Comparison of ENCODE assay signal across 22 cellular contexts in genomic region chr13:98108330-98108729, GRCh38. TPM values are rescaled to one million over a fixed set of nuclear protein-coding genes. Genes with fewer than 3 reads are reported as not detected.
A peak's percentile ranks its signal among the peaks of the same experiment; 100 is the strongest.
DNase-seq lines count a peak whose midpoint lies in the region; ATAC-seq, FAIRE-seq and TF ChIP-seq lines count a peak whose summit lies in the region.
"Had no signal": no experiment of that assay in that cellular context is flagged by ENCODE, and none has a peak within 500 bp of the region (broad histone marks: within the 10 kb centered on the region; RNA-seq: fewer than 3 reads in every experiment).

No MANE protein-coding gene starts in this region.

- H3K4me3 Mint-ChIP-seq in astrocyte (ENCODE audit: unreplicated experiment): no peak overlapping the region
- no peak overlapping the region for H3K4me3 Mint-ChIP-seq in nephron
- H3K4me3 Mint-ChIP-seq: CD4-positive, alpha-beta T cell had no signal

- H3K4me1 Mint-ChIP-seq in astrocyte (ENCODE audit: low read depth, unreplicated experiment) (peaks cover 8% of the 10 kb centered on the region), nephron (peaks cover 34% of the 10 kb centered on the region)

- no peaks in the 10 kb centered on the region for H3K36me3 ChIP-seq in astrocyte (ENCODE audit: insufficient read depth, low read length)
- H3K36me3 ChIP-seq: BLaER1 treated with 17β-estradiol and CSF1 and Interleukin-3, amounts not matched to agents 10 nM and 100 nM; MG63 had no signal

- no peaks in the 10 kb centered on the region for H4K20me1 ChIP-seq in astrocyte (ENCODE audit: insufficient read depth, low read length)
- H4K20me1 ChIP-seq: BLaER1 treated with 17β-estradiol and CSF1 and Interleukin-3, amounts not matched to agents 10 nM and 100 nM had no signal

- no peak overlapping the region for H3K27ac ChIP-seq in astrocyte (ENCODE audit: low read depth, low read length)
- H3K27ac ChIP-seq: BLaER1 treated with 17β-estradiol and CSF1 and Interleukin-3, amounts not matched to agents 10 nM and 100 nM; RWPE1 had no signal

- no peak overlapping the region for H3K4me3 ChIP-seq in AG10803 (ENCODE audit: low read length)
- H3K4me3 ChIP-seq in astrocyte (ENCODE audit: insufficient read depth, low read depth, low read length): no peak overlapping the region
- H3K4me3 ChIP-seq: BLaER1 treated with 17β-estradiol and CSF1 and Interleukin-3, amounts not matched to agents 10 nM and 100 nM; MG63 had no signal

- FAIRE-seq in astrocyte (lab: Jason Lieb, UNC): no peak
- FAIRE-seq: GM12891, HTR-8/SVneo had no signal

- H3K27me3 Mint-ChIP-seq in astrocyte (ENCODE audit: low read depth, unreplicated experiment): peaks cover 8% of the 10 kb centered on the region
- H3K27me3 Mint-ChIP-seq in nephron (ENCODE audit: low read depth): no peaks in the 10 kb centered on the region
- H3K27me3 Mint-ChIP-seq: CD4-positive, alpha-beta T cell had no signal

- H3K27me3 ChIP-seq in astrocyte (ENCODE audit: insufficient read depth, low read length): no peaks in the 10 kb centered on the region
- H3K27me3 ChIP-seq: BLaER1 treated with 17β-estradiol and CSF1 and Interleukin-3, amounts not matched to agents 10 nM and 100 nM; MG63 had no signal

- H3K9ac ChIP-seq in astrocyte (ENCODE audit: low read length): no peak overlapping the region
- H3K9ac ChIP-seq: BLaER1 treated with 17β-estradiol and CSF1 and Interleukin-3, amounts not matched to agents 10 nM and 100 nM had no signal

- DNase-seq in AG10803 (ENCODE audit: low read depth): peak; percentile 73
- DNase-seq in GM03348 (ENCODE audit: low spot score): peak; percentile 49
- DNase-seq in astrocyte (ENCODE audit: low read depth): peak; percentile 22
- DNase-seq: AML-193; CD4-positive, alpha-beta T cell; DMS53; GDM1; KG1; MG63; NCI-H2081; NCI-H2227 treated with DMSO at 0.1 percent for 48 hours; NCI-H510A; NCI-H69; SHP77 had no signal

- H3K36me3 Mint-ChIP-seq in astrocyte (ENCODE audit: low read depth, unreplicated experiment) (peaks cover 2% of the 10 kb centered on the region), nephron (ENCODE audit: low read depth) (no peaks in the 10 kb centered on the region)

- no peaks in the 10 kb centered on the region for H3K79me2 ChIP-seq in astrocyte (ENCODE audit: insufficient read depth, low read length)

- no peak for ATAC-seq in HG02588 (IDR thresholded peaks at IDR 0.05; ENCODE audit: unreplicated experiment)
- no peak for ATAC-seq in GM18907 (IDR thresholded peaks at IDR 0.05; ENCODE audit: unreplicated experiment)
- ATAC-seq in HG03439 (IDR thresholded peaks at IDR 0.05; ENCODE audit: unreplicated experiment): no peak

- H3K9me3 Mint-ChIP-seq in astrocyte (ENCODE audit: unreplicated experiment): peaks cover 2% of the 10 kb centered on the region
- H3K9me3 Mint-ChIP-seq in nephron: peaks cover 3% of the 10 kb centered on the region
- H3K9me3 Mint-ChIP-seq: CD4-positive, alpha-beta T cell had no signal

- H3K4me2 ChIP-seq in astrocyte (ENCODE audit: low read length): no peak overlapping the region
- H3K4me2 ChIP-seq: BLaER1 treated with 17β-estradiol and CSF1 and Interleukin-3, amounts not matched to agents 10 nM and 100 nM had no signal

- H3K4me1 ChIP-seq in astrocyte (ENCODE audit: insufficient read depth, low read length): no peaks in the 10 kb centered on the region
- H3K4me1 ChIP-seq: BLaER1 treated with 17β-estradiol and CSF1 and Interleukin-3, amounts not matched to agents 10 nM and 100 nM had no signal

- H3K27ac Mint-ChIP-seq in astrocyte (ENCODE audit: unreplicated experiment) (no peak overlapping the region), nephron (peak overlapping the region; percentile 36 to 46 (median 45))
- H3K27ac Mint-ChIP-seq: CD4-positive, alpha-beta T cell had no signal

- TF ChIP-seq CTCF in AG10803 (conservative IDR thresholded peaks at IDR 0.05; ENCODE audit: low read length) (no peak), astrocyte (IDR thresholded peaks at IDR 0.05; ENCODE audit: insufficient read depth, low read depth, low read length) (no peak), nephron (IDR thresholded peaks at IDR 0.05; ENCODE audit: unreplicated experiment in 3 of 3) (no peak)

- H3K9me3 ChIP-seq in astrocyte (ENCODE audit: insufficient read depth, low read depth, low read length): no peaks in the 10 kb centered on the region
- H3K9me3 ChIP-seq: MG63 had no signal

- H2AFZ ChIP-seq in astrocyte (ENCODE audit: low read depth, low read length): no peak overlapping the region

RNA-seq across cellular contexts. Expression of gene FARP1, which starts 34.6 kb away (rescaled TPM):
- total RNA-seq in astrocyte: 99.9 and 128 TPM in 2 replicates

Comparison
In these comparisons a context has a peak if more than half of its experiments do, and no peak if none do; other contexts are left out.
1. DNase-seq: peak in every context shown above with its lines; median percentile 73 in AG10803; 49 in GM03348; 22 in astrocyte.